Comparison of ENCODE assay signal across 5 cellular contexts in genomic region chr6:75731029-75731428, GRCh38. TPM values are rescaled to one million over a fixed set of nuclear protein-coding genes. Genes with fewer than 3 reads are reported as not detected.
A peak's percentile ranks its signal among the peaks of the same experiment; 100 is the strongest.
DNase-seq lines count a peak whose midpoint lies in the region; ATAC-seq and TF ChIP-seq lines count a peak whose summit lies in the region.
"Not testable (repeated sequence)": the region's sequence is repeated elsewhere in the genome, so short reads cannot be mapped to it uniquely, and the experiment has no call there.
"Had no signal": no experiment of that assay in that cellular context is flagged by ENCODE, and none has a peak within 500 bp of the region (broad histone marks: within the 10 kb centered on the region; RNA-seq: fewer than 3 reads in every experiment).

No MANE protein-coding gene starts in this region.

- CTCF ChIA-PET in HEK293 (lab: Yijun Ruan, JAX); WTC11 (lab: Charles Lee): not testable (repeated sequence)

- not testable (repeated sequence) for H3K9me3 ChIP-seq in HEK293 (ENCODE audit: control insufficient read depth, insufficient read depth, low read depth, low read length)

- POLR2A ChIA-PET in HEK293 (lab: Yijun Ruan, JAX), result interaction anchor here (0.7 kb wide), 1 partner anchor 40 kb away, joined by 3 read pairs; no protein-coding TSS in a partner anchor
- POLR2A ChIA-PET in WTC11 (lab: Charles Lee), result not testable (repeated sequence)

- not testable (repeated sequence) for H3K27me3 Mint-ChIP-seq in GM23338 (ENCODE audit: insufficient read depth, low read depth, poor library complexity); WTC11 (ENCODE audit: low read depth); activated CD4-positive, alpha-beta T cell treated with anti-CD3 and anti-CD28 coated beads, Interleukin-2, amount 10 ng/mL, durations not matched to agents 24 days and 14 days

- ATAC-seq in GM23338, WTC11: not testable (repeated sequence)

- not testable (repeated sequence) for H3K36me3 Mint-ChIP-seq in GM23338 (ENCODE audit: low read depth); WTC11; activated CD4-positive, alpha-beta T cell treated with anti-CD3 and anti-CD28 coated beads, Interleukin-2, amount 10 ng/mL, durations not matched to agents 24 days and 14 days (ENCODE audit: low read depth)

- H3K4me1 ChIP-seq in GM23338 (ENCODE audit: insufficient read depth); HEK293 (ENCODE audit: control insufficient read depth, insufficient read depth, low read length): not testable (repeated sequence)

- not testable (repeated sequence) for H3K36me3 ChIP-seq in GM23338 (ENCODE audit: insufficient read depth); HEK293 (ENCODE audit: control insufficient read depth in 2 of 2, insufficient read depth in 1 of 2, low read length in 2 of 2)

- not testable (repeated sequence) for H3K4me2 ChIP-seq in GM23338

- H3K27me3 ChIP-seq in GM23338 (ENCODE audit: insufficient read depth), result not testable (repeated sequence)

- H3K27ac Mint-ChIP-seq in GM23338; WTC11; activated CD4-positive, alpha-beta T cell treated with anti-CD3 and anti-CD28 coated beads, Interleukin-2, amount 10 ng/mL, durations not matched to agents 24 days and 14 days: not testable (repeated sequence)

- H3K9me3 Mint-ChIP-seq in GM23338; WTC11; activated CD4-positive, alpha-beta T cell treated with anti-CD3 and anti-CD28 coated beads, Interleukin-2, amount 10 ng/mL, durations not matched to agents 24 days and 14 days: not testable (repeated sequence)

- not testable (repeated sequence) for H4K20me1 ChIP-seq in GM23338 (replicated peaks; ENCODE audit: insufficient read depth)

- not testable (repeated sequence) for H3K9me2 ChIP-seq in GM23338 (ENCODE audit: insufficient read depth)

- not testable (repeated sequence) for H3F3A ChIP-seq in GM23338 (replicated peaks; ENCODE audit: low read depth)

- H3K4me3 Mint-ChIP-seq in GM23338; WTC11; activated CD4-positive, alpha-beta T cell treated with anti-CD3 and anti-CD28 coated beads, Interleukin-2, amount 10 ng/mL, durations not matched to agents 24 days and 14 days: not testable (repeated sequence)

- not testable (repeated sequence) for H3K4me1 Mint-ChIP-seq in GM23338; WTC11; activated CD4-positive, alpha-beta T cell treated with anti-CD3 and anti-CD28 coated beads, Interleukin-2, amount 10 ng/mL, durations not matched to agents 24 days and 14 days

- H3K4me3 ChIP-seq in GM23338; HEK293 (ENCODE audit: low read depth, low read length): not testable (repeated sequence)

- DNase-seq in GM23338 (ENCODE audit: low spot score); WTC11 (ENCODE audit: low spot score): not testable (repeated sequence)
- peak; percentile 14 for DNase-seq in activated CD4-positive, alpha-beta T cell treated with anti-CD3 and anti-CD28 coated beads, Interleukin-2, amount 10 ng/mL, durations not matched to agents 24 days and 14 days

- H2AFZ ChIP-seq in GM23338, result peak overlapping the region; percentile 57; the same call in 1 of the 2 replicates

- not testable (repeated sequence) for H3K79me2 ChIP-seq in GM23338 (replicated peaks; ENCODE audit: insufficient read depth)

- intact Hi-C loops in activated CD4-positive, alpha-beta T cell treated with anti-CD3 and anti-CD28 coated beads, Interleukin-2, amount 10 ng/mL, durations not matched to agents 24 days and 14 days (cut with micrococcal nuclease), result not testable (repeated sequence)

- TF ChIP-seq CTCF in GM23338 (conservative IDR thresholded peaks at IDR 0.05; ENCODE audit: low read depth in 2 of 2); HEK293 (tag by site-specific recombination; IDR thresholded peaks at IDR 0.05); WTC11 (IDR thresholded peaks at IDR 0.05): not testable (repeated sequence)

- H3K27ac ChIP-seq in GM23338 (ENCODE audit: low read depth); HEK293 (ENCODE audit: extremely low read depth, low read depth, low read length): not testable (repeated sequence)

TF ChIP-seq in HEK293, 187 proteins besides CTCF, POLR2A, EP300 and RAD21:
- TF ChIP-seq ZNF121 (tag by site-specific recombination; IDR thresholded peaks at IDR 0.05), result peak; percentile 84

TF ChIP-seq in WTC11, 78 proteins besides CTCF, POLR2A, EP300 and RAD21:
- TF ChIP-seq ZNF121 (CRISPR knock-in tag; IDR thresholded peaks at IDR 0.05), result peak; percentile 64; the same call in 1 of the 2 replicates

RNA-seq across cellular contexts. Expression of gene MYO6, which starts 18.0 kb away (rescaled TPM):
- 21.8 and 21.9 TPM in 2 replicates for total RNA-seq in GM23338 (2014; rRNA removed; shearing (Covaris generic))
- 19.2 and 33.0 TPM in 2 replicates for polyA plus RNA-seq in GM23338 (2016; fragmentation: Nextera tagmentation; extraction: Ambion mirVana)
- 32.6 to 40.5 TPM (median 40.5 TPM) in 3 replicates for total RNA-seq in WTC11 (2021)
- total RNA-seq in activated CD4-positive, alpha-beta T cell treated with anti-CD3 and anti-CD28 coated beads, Interleukin-2, amount 10 ng/mL, durations not matched to agents 24 days and 14 days, result 0.14 and 0.23 TPM in 2 replicates
- polyA plus RNA-seq: CD14-positive monocyte had no signal

Comparison
In these comparisons a context has a peak if more than half of its experiments do, and no peak if none do; other contexts are left out.
1. RNA of gene MYO6, which starts 18.0 kb away (total RNA-seq): 32.6 to 40.5 TPM in WTC11 and 21.8 to 21.9 TPM in GM23338; 0.14 to 0.23 TPM in activated CD4-positive, alpha-beta T cell treated with anti-CD3 and anti-CD28 coated beads, Interleukin-2, amount 10 ng/mL, durations not matched to agents 24 days and 14 days; every median in the first group is over 10 times any median in the second.